15 cellular contexts compared by ENCODE assay signal in genomic region chr17:9597638-9598037, GRCh38. TPM values are rescaled to one million over a fixed set of nuclear protein-coding genes. Genes with fewer than 3 reads are reported as not detected.
"Had no signal": no experiment of that assay in that cellular context is flagged by ENCODE, and none has a peak within 500 bp of the region (broad histone marks: within the 10 kb centered on the region; RNA-seq: fewer than 3 reads in every experiment).

No MANE protein-coding gene starts in this region.

RNA-seq across cellular contexts. Expression of gene CFAP52, which starts 21.2 kb away (rescaled TPM):
- total RNA-seq: activated B cell treated with CpG ODN at 0.5 μM for 24 hours; activated CD4-positive, alpha-beta memory T cell treated with anti-CD3 and anti-CD28 coated beads for 36 hours; activated CD4-positive, alpha-beta memory T cell treated with anti-CD3 and anti-CD28 coated beads, Interleukin-2, amount 10 ng/mL, durations not matched to agents 7 days and 5 days; activated CD4-positive, alpha-beta T cell treated with anti-CD3 and anti-CD28 coated beads for 36 hours; activated CD4-positive, alpha-beta T cell treated with anti-CD3 and anti-CD28 coated beads, Interleukin-2, amount 10 ng/mL, durations not matched to agents 24 days and 14 days; activated CD4-positive, alpha-beta T cell treated with anti-CD3 and anti-CD28 coated beads, Interleukin-2, amount 10 ng/mL, durations not matched to agents 7 days and 5 days; activated CD8-positive, alpha-beta memory T cell treated with anti-CD3 and anti-CD28 coated beads for 36 hours; activated CD8-positive, alpha-beta memory T cell treated with anti-CD3 and anti-CD28 coated beads, Interleukin-2, amount 10 ng/mL, durations not matched to agents 7 days and 5 days; activated CD8-positive, alpha-beta T cell treated with anti-CD3 and anti-CD28 coated beads for 36 hours; activated CD8-positive, alpha-beta T cell treated with anti-CD3 and anti-CD28 coated beads, Interleukin-2, amount 10 ng/mL, durations not matched to agents 7 days and 5 days; T-cell; T-helper 1 cell treated with Interleukin-12 subunit alpha and Interleukin-12 subunit beta and Interleukin-4 antibody, amounts not matched to agents 30 ng/mL and 1 ng/mL, for 36 hours; T-helper 17 cell; T-helper 2 cell treated with Interferon-gamma antibody and Interleukin-4, amounts not matched to agents 100 ng/mL and 5 ng/mL, for 36 hours; WTC11 had no signal
